ENCODE assay signal across 8 cellular contexts in genomic region chr10:91887075-91887899, GRCh38. TPM values are rescaled to one million over a fixed set of nuclear protein-coding genes. Genes with fewer than 3 reads are reported as not detected.
DNase-seq lines count a peak whose midpoint lies in the region; TF ChIP-seq lines count a peak whose summit lies in the region.

No MANE protein-coding gene starts in this region.

- H3K27ac ChIP-seq in ascending aorta: peak overlapping the region; percentile 28 to 76

- peak overlapping the region; percentile 82 for H3K9ac ChIP-seq in NT2/D1 (ENCODE audit: insufficient read length, low read depth)

- H3K36me3 ChIP-seq in NT2/D1 (ENCODE audit: insufficient read depth, insufficient read length, low read length) (no peaks in the 10 kb centered on the region), ascending aorta (no peaks in the 10 kb centered on the region)

- TF ChIP-seq CTCF in GM12875 (IDR thresholded peaks at IDR 0.05; ENCODE audit: borderline replicate concordance, insufficient read depth, low read depth, low read length) (no peak), ascending aorta (IDR thresholded peaks at IDR 0.05) (no peak)

- intact Hi-C loops in ascending aorta (cut with DNase I): loop anchor here (2.0 kb wide), 1 partner anchor 22 kb away; the partner anchor contains the start of gene FGFBP3

- peaks cover 6% of the 10 kb centered on the region for H3K4me1 ChIP-seq in NT2/D1 (ENCODE audit: insufficient read depth, insufficient read length)
- peaks cover 3 to 20% of the 10 kb centered on the region in 2 donors for H3K4me1 ChIP-seq in ascending aorta

- H3K4me3 ChIP-seq in GM12875 (ENCODE audit: low read depth, low read length): peak overlapping the region; percentile 19
- no peak overlapping the region for H3K4me3 ChIP-seq in NT2/D1 (ENCODE audit: insufficient read length, low read depth)
- H3K4me3 ChIP-seq in ascending aorta: peak overlapping the region; percentile 66 to 78

- no peaks in the 10 kb centered on the region for H3K9me3 ChIP-seq in NT2/D1 (ENCODE audit: insufficient read depth, low read length)
- no peaks in the 10 kb centered on the region for H3K9me3 ChIP-seq in ascending aorta

- H3K27me3 ChIP-seq in NT2/D1 (ENCODE audit: insufficient read depth, insufficient read length) (no peaks in the 10 kb centered on the region), ascending aorta (no peaks in the 10 kb centered on the region)

- DNase-seq in NT2/D1 (ENCODE audit: low read depth, low spot score): peak; percentile 86
- peak in 1 of 2 donors; percentile 73 for DNase-seq in ascending aorta (ENCODE audit: low spot score in 2 of 2)
- peak in 43 of 51 donors; percentile 8 to 78 (median 46) for DNase-seq in hypothalamus (lab: John Stamatoyannopoulos, UW)
- peak; percentile 21 for DNase-seq in putamen (ENCODE audit: low spot score)
- no peak for DNase-seq in NCI-H187 treated with DMSO at 0.1 percent for 48 hours (lab: John Stamatoyannopoulos, UW)
- no peak for DNase-seq in 8988T
- no peak for DNase-seq in NCI-H510A treated with DMSO at 0.1 percent for 48 hours (lab: John Stamatoyannopoulos, UW)

RNA-seq across cellular contexts. Expression of gene FGFBP3, which starts 22.0 kb away (rescaled TPM):
- total RNA-seq in ascending aorta: 6.6 TPM

RNA-seq across cellular contexts. Expression of gene BTAF1, which starts 36.3 kb away (rescaled TPM):
- 19.9 TPM for total RNA-seq in ascending aorta

Comparison
In these comparisons a context has a peak if more than half of its experiments do, and no peak if none do; other contexts are left out.
1. DNase-seq: peak in NT2/D1 (single experiment), hypothalamus (43 of 51) and putamen (single experiment); none in NCI-H187 treated with DMSO at 0.1 percent for 48 hours (single experiment), 8988T (single experiment) and NCI-H510A treated with DMSO at 0.1 percent for 48 hours (single experiment).